In genomic region chr12:116508145-116509121, GRCh38 we compare ENCODE assay signal across 9 cellular contexts. TPM values are rescaled to one million over a fixed set of nuclear protein-coding genes. Genes with fewer than 3 reads are reported as not detected.
A peak's percentile ranks its signal among the peaks of the same experiment; 100 is the strongest.
DNase-seq lines count a peak whose midpoint lies in the region; ATAC-seq and TF ChIP-seq lines count a peak whose summit lies in the region.
"Had no signal": no experiment of that assay in that cellular context is flagged by ENCODE, and none has a peak within 500 bp of the region (broad histone marks: within the 10 kb centered on the region; RNA-seq: fewer than 3 reads in every experiment).

No MANE protein-coding gene starts in this region.

- peak overlapping the region; percentile 58 for H3K4me3 Mint-ChIP-seq in osteocyte (ENCODE audit: unreplicated experiment)
- H3K4me3 Mint-ChIP-seq: CD4-positive, alpha-beta T cell had no signal

- H3K36me3 Mint-ChIP-seq in osteocyte (ENCODE audit: unreplicated experiment): no peaks in the 10 kb centered on the region

- H3K27me3 ChIP-seq in foreskin keratinocyte: no peaks in the 10 kb centered on the region

- H3K27ac Mint-ChIP-seq in osteocyte (ENCODE audit: unreplicated experiment): peak overlapping the region; percentile 31
- H3K27ac Mint-ChIP-seq: CD4-positive, alpha-beta T cell had no signal

- ATAC-seq in foreskin keratinocyte (peak; percentile 8), HG03565 (IDR thresholded peaks at IDR 0.05; ENCODE audit: unreplicated experiment) (no peak), HG02610 (IDR thresholded peaks at IDR 0.05; ENCODE audit: unreplicated experiment) (no peak)

- H3K27ac ChIP-seq in VCaP (peak overlapping the region; percentile 21; the same call in 1 of the 2 replicates), foreskin keratinocyte (peak overlapping the region; percentile 47)

- no peaks in the 10 kb centered on the region for H3K9me3 Mint-ChIP-seq in osteocyte (ENCODE audit: unreplicated experiment)
- H3K9me3 Mint-ChIP-seq: CD4-positive, alpha-beta T cell had no signal

- peaks cover 22% of the 10 kb centered on the region for H3K4me1 Mint-ChIP-seq in osteocyte (ENCODE audit: unreplicated experiment)

- peaks cover 14% of the 10 kb centered on the region for H3K4me1 ChIP-seq in foreskin keratinocyte

- peak; percentile 46 for DNase-seq in NCI-H748 (lab: John Stamatoyannopoulos, UW; ENCODE audit: unreplicated experiment)
- no peak for DNase-seq in NCI-H748 treated with DMSO at 0.1 percent for 48 hours (lab: John Stamatoyannopoulos, UW)
- DNase-seq in foreskin keratinocyte: no peak
- no peak for DNase-seq in osteocyte (ENCODE audit: extremely low spot score, unreplicated experiment)
- no peak for DNase-seq in KG1 (lab: John Stamatoyannopoulos, UW)

- TF ChIP-seq CTCF in VCaP (conservative IDR thresholded peaks at IDR 0.05) (no peak), foreskin keratinocyte (conservative IDR thresholded peaks at IDR 0.05) (no peak), osteocyte (IDR thresholded peaks at IDR 0.05) (no peak)

- no peaks in the 10 kb centered on the region for H3K27me3 Mint-ChIP-seq in osteocyte (ENCODE audit: unreplicated experiment)

RNA-seq across cellular contexts. Expression of gene MAP1LC3B2, which starts 50.7 kb away (rescaled TPM):
- total RNA-seq in foreskin keratinocyte (0.54 and 1.1 TPM in 2 replicates), osteocyte (1.7 and 2.1 TPM in 2 replicates)
- polyA plus RNA-seq in foreskin keratinocyte: 1.9 and 2.3 TPM in 2 replicates
